Comparison of ENCODE assay signal across 9 cellular contexts in the genomic region with DNA sequence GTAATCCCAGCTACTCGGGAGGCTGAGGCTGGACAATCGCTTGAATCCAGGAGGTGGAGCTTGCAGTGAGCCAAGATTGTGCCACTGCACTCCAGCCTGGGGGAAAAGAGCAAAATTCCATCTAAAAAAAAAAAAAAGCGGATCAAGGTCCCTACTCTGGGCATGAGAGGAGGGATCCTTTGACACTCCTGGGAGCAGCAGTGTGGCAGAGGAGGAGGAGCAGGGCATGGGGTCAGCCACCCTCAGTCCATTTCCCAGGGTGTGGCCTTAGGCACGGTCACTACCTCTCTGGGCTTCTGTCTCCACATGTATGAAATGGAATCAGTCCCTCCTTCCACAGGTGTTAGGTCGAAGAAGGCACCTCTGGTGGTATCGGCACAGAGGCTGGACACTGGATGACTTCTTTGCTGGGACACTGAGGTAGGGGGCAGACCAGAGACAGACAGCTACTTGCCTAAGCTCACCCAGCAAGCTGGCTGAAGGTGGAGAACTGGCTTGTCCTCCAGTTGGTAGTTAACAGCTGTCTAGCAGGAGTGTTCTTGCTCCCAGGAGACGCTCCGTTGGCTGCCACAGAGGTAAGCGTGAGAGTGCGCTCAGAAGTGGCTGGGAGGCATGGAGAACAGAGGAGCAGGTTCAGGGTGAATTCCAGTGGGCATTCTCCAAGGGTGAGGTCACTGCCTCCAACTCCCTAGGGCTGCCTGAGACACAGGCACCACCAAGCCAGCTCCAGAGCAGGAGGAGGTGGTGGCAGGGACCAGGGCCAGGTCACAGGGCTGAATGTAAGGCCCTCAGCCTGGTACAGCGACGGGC. TPM values are rescaled to one million over a fixed set of nuclear protein-coding genes. Genes with fewer than 3 reads are reported as not detected.
DNase-seq lines count a peak whose midpoint lies in the region; ATAC-seq and TF ChIP-seq lines count a peak whose summit lies in the region.
"Had no signal": no experiment of that assay in that cellular context is flagged by ENCODE, and none has a peak within 500 bp of the region (broad histone marks: within the 10 kb centered on the region; RNA-seq: fewer than 3 reads in every experiment).

No MANE protein-coding gene starts in this region.

- TF ChIP-seq CTCF in thoracic aorta (IDR thresholded peaks at IDR 0.05) = no peak

- H3K4me1 ChIP-seq in thoracic aorta (ENCODE audit: control insufficient read depth in 1 of 2, low read depth in 2 of 2) = peaks cover 51 to 79% of the 10 kb centered on the region in 2 donors

- ATAC-seq in thoracic aorta (ENCODE audit: insufficient number of reproducible peaks, low FRiP score, low read depth) = peak; percentile 54
- no peak for ATAC-seq in activated naive CD4-positive, alpha-beta T cell treated with anti-CD3 and anti-CD28 coated beads, Interleukin-2, amount 50 U/mL, for 72 hours

- H3K27me3 ChIP-seq in thoracic aorta (replicated peaks; ENCODE audit: insufficient read depth) = no peaks in the 10 kb centered on the region
- H3K27me3 ChIP-seq: ovary had no signal

- H3K27ac ChIP-seq in thoracic aorta = peak overlapping the region; percentile 95 to 98
- H3K27ac ChIP-seq: ovary had no signal

- no peak overlapping the region for H3K4me3 ChIP-seq in thoracic aorta
- H3K4me3 ChIP-seq: ovary had no signal

- peak overlapping the region in 1 of 2 donors; percentile 48 for H3K27ac Mint-ChIP-seq in activated naive CD4-positive, alpha-beta T cell treated with anti-CD3 and anti-CD28 coated beads, Interleukin-2, amount 50 U/mL, for 72 hours

- H3K9me3 Mint-ChIP-seq in activated naive CD4-positive, alpha-beta T cell treated with anti-CD3 and anti-CD28 coated beads, Interleukin-2, amount 50 U/mL, for 72 hours = no peaks in the 10 kb centered on the region

- H3K9me3 ChIP-seq in thoracic aorta = no peaks in the 10 kb centered on the region
- H3K9me3 ChIP-seq: ovary had no signal

- DNase-seq in HT1080 (ENCODE audit: low read depth) (peak; percentile 87), amniotic epithelial cell (ENCODE audit: low read depth) (peak; percentile 88), iPS-NIHi7 (ENCODE audit: extremely low spot score) (peak; percentile 60), thoracic aorta (ENCODE audit: low spot score) (peak; percentile 70), HuH-7 (ENCODE audit: low spot score) (no peak), NOMO-1 treated with dmso at 0.1 percent for 144 hours (lab: John Stamatoyannopoulos, UW; ENCODE audit: unreplicated experiment) (no peak)
- DNase-seq in activated effector memory CD4-positive, alpha-beta T cell treated with Interleukin-2 at 50 U/mL for 16 hours = no peak
- no peak for DNase-seq in activated naive CD4-positive, alpha-beta T cell treated with anti-CD3 and anti-CD28 coated beads, Interleukin-2, amount 50 U/mL, for 72 hours (ENCODE audit: low spot score in 2 of 2)
- DNase-seq: ovary had no signal

- no peaks in the 10 kb centered on the region for H3K36me3 ChIP-seq in thoracic aorta
- H3K36me3 ChIP-seq: ovary had no signal

- no peaks in the 10 kb centered on the region for H3K36me3 Mint-ChIP-seq in activated naive CD4-positive, alpha-beta T cell treated with anti-CD3 and anti-CD28 coated beads, Interleukin-2, amount 50 U/mL, for 72 hours

RNA-seq across cellular contexts. Expression of a gene that starts 19.6 kb away (rescaled TPM):
- 33.6 and 46.9 TPM in 2 replicates for total RNA-seq in HT1080 (2014; rRNA removed; shearing (Covaris generic))
- polyA plus RNA-seq in HT1080 (2015; cell fraction: cytosol; rRNA removed) = 86.0 and 97.1 TPM in 2 replicates
- polyA plus RNA-seq in HT1080 (2015; cell fraction: nucleus; rRNA removed) = 48.7 and 49.7 TPM in 2 replicates
- 10 to 100 TPM; 26.7 to 31.4 TPM for total RNA-seq in thoracic aorta
- 100 to 1,000 TPM; 120 to 122 TPM for total RNA-seq in activated naive CD4-positive, alpha-beta T cell treated with anti-CD3 and anti-CD28 coated beads, Interleukin-2, amount 50 U/mL, for 72 hours

RNA-seq across cellular contexts. Expression of a gene that starts 45.0 kb away (rescaled TPM):
- total RNA-seq in HT1080 (2014; rRNA removed; shearing (Covaris generic)) = 20.9 and 26.7 TPM in 2 replicates
- 17.3 and 20.3 TPM in 2 replicates for polyA plus RNA-seq in HT1080 (2015; cell fraction: cytosol; rRNA removed)
- polyA plus RNA-seq in HT1080 (2015; cell fraction: nucleus; rRNA removed) = 15.3 and 20.9 TPM in 2 replicates
- total RNA-seq in thoracic aorta = 10 to 100 TPM in 1 of 2 donors, 1 to 10 TPM in 1; 6.8 to 13.8 TPM
- total RNA-seq in activated naive CD4-positive, alpha-beta T cell treated with anti-CD3 and anti-CD28 coated beads, Interleukin-2, amount 50 U/mL, for 72 hours = 10 to 100 TPM; 13.8 to 20.6 TPM

Comparison
In these comparisons a context has a peak if more than half of its experiments do, and no peak if none do; other contexts are left out.
1. DNase-seq: peak in HT1080 (single experiment), amniotic epithelial cell (single experiment), iPS-NIHi7 (single experiment) and thoracic aorta (single experiment); none in activated effector memory CD4-positive, alpha-beta T cell treated with Interleukin-2 at 50 U/mL for 16 hours (single experiment), HuH-7 (single experiment), NOMO-1 treated with dmso at 0.1 percent for 144 hours (single experiment) and activated naive CD4-positive, alpha-beta T cell treated with anti-CD3 and anti-CD28 coated beads, Interleukin-2, amount 50 U/mL, for 72 hours (0 of 2).